In genomic region chr4:82687531-82687930, GRCh38 we compare ENCODE assay signal across 21 cellular contexts.
DNase-seq lines count a peak whose midpoint lies in the region; ATAC-seq, FAIRE-seq and TF ChIP-seq lines count a peak whose summit lies in the region.
"Had no signal": no experiment of that assay in that cellular context is flagged by ENCODE, and none has a peak within 500 bp of the region (broad histone marks: within the 10 kb centered on the region; RNA-seq: fewer than 3 reads in every experiment).

No MANE protein-coding gene starts in this region.

- H3K36me3 Mint-ChIP-seq in activated CD8-positive, alpha-beta T cell treated with anti-CD3 and anti-CD28 coated beads for 36 hours (ENCODE audit: low read depth), result no peaks in the 10 kb centered on the region
- H3K36me3 Mint-ChIP-seq: CD8-positive, alpha-beta T cell had no signal

- peak overlapping the region; percentile 55 for H3K9ac ChIP-seq in KMS-11
- H3K9ac ChIP-seq: BLaER1 treated with 17β-estradiol and CSF1 and Interleukin-3, amounts not matched to agents 10 nM and 100 nM had no signal

- no peak overlapping the region for H3K27ac Mint-ChIP-seq in activated CD8-positive, alpha-beta T cell treated with anti-CD3 and anti-CD28 coated beads for 36 hours
- H3K27ac Mint-ChIP-seq: B cell; CD8-positive, alpha-beta T cell; GM23338 had no signal

- no peak for FAIRE-seq in small intestine (lab: Jason Lieb, UNC)
- FAIRE-seq: GM12892, GM18507, H54 had no signal

- no peaks in the 10 kb centered on the region for H3K27me3 Mint-ChIP-seq in activated CD8-positive, alpha-beta T cell treated with anti-CD3 and anti-CD28 coated beads for 36 hours

- ATAC-seq in HG03565 (IDR thresholded peaks at IDR 0.05; ENCODE audit: unreplicated experiment), result no peak
- ATAC-seq in activated CD8-positive, alpha-beta T cell treated with anti-CD3 and anti-CD28 coated beads for 36 hours, result no peak
- ATAC-seq: CD8-positive, alpha-beta T cell; GM23338 had no signal

- TF ChIP-seq EP300 in esophagus muscularis mucosa (IDR thresholded peaks at IDR 0.05), result no peak

- H3K4me2 ChIP-seq in KMS-11, result peak overlapping the region; percentile 81
- H3K4me2 ChIP-seq: BLaER1 treated with 17β-estradiol and CSF1 and Interleukin-3, amounts not matched to agents 10 nM and 100 nM; GM23338 had no signal

- peaks cover 52% of the 10 kb centered on the region for H3K4me1 ChIP-seq in KMS-11 (ENCODE audit: low read depth, poor library complexity, severe bottlenecking)
- no peaks in the 10 kb centered on the region for H3K4me1 ChIP-seq in esophagus muscularis mucosa
- no peaks in the 10 kb centered on the region for H3K4me1 ChIP-seq in small intestine (ENCODE audit: control insufficient read depth in 2 of 2, insufficient read depth in 1 of 2, low read depth in 1 of 2, low read length in 1 of 2)

- H4K20me1 ChIP-seq in KMS-11 (ENCODE audit: insufficient read depth), result no peaks in the 10 kb centered on the region
- H4K20me1 ChIP-seq: BLaER1 treated with 17β-estradiol and CSF1 and Interleukin-3, amounts not matched to agents 10 nM and 100 nM had no signal

- DNase-seq in GM12865 (ENCODE audit: low read depth) (peak; percentile 17), esophagus muscularis mucosa (ENCODE audit: extremely low spot score) (peak; percentile 66), small intestine (peak; percentile 81), T-helper 2 cell (no peak)
- no peak for DNase-seq in activated CD4-positive, alpha-beta T cell treated with anti-CD3 and anti-CD28 coated beads, Interleukin-2, amount 50 U/mL, for 48 hours
- DNase-seq in activated CD8-positive, alpha-beta T cell treated with anti-CD3 and anti-CD28 coated beads for 36 hours, result no peak
- DNase-seq: CD8-positive, alpha-beta T cell; COR-L47; DMS 273 treated with DMSO at 0.1 percent for 48 hours; DMS53; DND-41; EL; HCEC 1CT had no signal

- no peaks in the 10 kb centered on the region for H3K9me3 Mint-ChIP-seq in activated CD8-positive, alpha-beta T cell treated with anti-CD3 and anti-CD28 coated beads for 36 hours
- H3K9me3 Mint-ChIP-seq: CD8-positive, alpha-beta T cell; GM23338 had no signal

- H3K27me3 ChIP-seq in KMS-11 (ENCODE audit: insufficient read depth, low read depth) (no peaks in the 10 kb centered on the region), esophagus muscularis mucosa (no peaks in the 10 kb centered on the region), small intestine (ENCODE audit: control insufficient read depth in 2 of 2, insufficient read depth in 2 of 2, low read length in 2 of 2) (no peaks in the 10 kb centered on the region)
- H3K27me3 ChIP-seq: BLaER1 treated with 17β-estradiol and CSF1 and Interleukin-3, amounts not matched to agents 10 nM and 100 nM had no signal

- H3K36me3 ChIP-seq in KMS-11 (ENCODE audit: insufficient read depth) (no peaks in the 10 kb centered on the region), esophagus muscularis mucosa (peaks cover 0 to 6% (median 3%) of the 10 kb centered on the region in 4 donors), small intestine (ENCODE audit: control insufficient read depth in 2 of 2, insufficient read depth in 2 of 2, low read length in 2 of 2) (no peaks in the 10 kb centered on the region)
- H3K36me3 ChIP-seq: BLaER1 treated with 17β-estradiol and CSF1 and Interleukin-3, amounts not matched to agents 10 nM and 100 nM had no signal

- POLR2A ChIA-PET in activated CD8-positive, alpha-beta T cell treated with anti-CD3 and anti-CD28 coated beads for 36 hours (lab: Charles Lee), result no interaction called here

- no peak for TF ChIP-seq CTCF in GM12865 (IDR thresholded peaks at IDR 0.05; ENCODE audit: insufficient read depth, low read depth, low read length, missing control alignments)
- no peak for TF ChIP-seq CTCF in KMS-11 (conservative IDR thresholded peaks at IDR 0.05; ENCODE audit: low read depth, low read length)
- TF ChIP-seq CTCF in esophagus muscularis mucosa (IDR thresholded peaks at IDR 0.05), result no peak
- no peak for TF ChIP-seq CTCF in activated CD8-positive, alpha-beta T cell treated with anti-CD3 and anti-CD28 coated beads for 36 hours (IDR thresholded peaks at IDR 0.05)

- no peaks in the 10 kb centered on the region for H3K79me2 ChIP-seq in KMS-11 (ENCODE audit: insufficient read depth, low read depth)

- H3K4me1 Mint-ChIP-seq in activated CD8-positive, alpha-beta T cell treated with anti-CD3 and anti-CD28 coated beads for 36 hours (ENCODE audit: low read depth), result no peaks in the 10 kb centered on the region
- H3K4me1 Mint-ChIP-seq: B cell, GM23338 had no signal

- no peak overlapping the region for H3K4me3 Mint-ChIP-seq in activated CD8-positive, alpha-beta T cell treated with anti-CD3 and anti-CD28 coated beads for 36 hours
- H3K4me3 Mint-ChIP-seq: B cell; CD8-positive, alpha-beta T cell; GM23338 had no signal

- intact Hi-C loops in esophagus muscularis mucosa (cut with DNase I), result no loop called here
- intact Hi-C loops in activated CD8-positive, alpha-beta T cell treated with anti-CD3 and anti-CD28 coated beads for 36 hours (cut with micrococcal nuclease), result no loop called here

- peak overlapping the region; percentile 93 for H3K27ac ChIP-seq in KMS-11
- no peak overlapping the region for H3K27ac ChIP-seq in esophagus muscularis mucosa (replicated peaks in 1 of 4)
- H3K27ac ChIP-seq in small intestine (ENCODE audit: low read depth in 1 of 2, low read length in 1 of 2), result no peak overlapping the region
- H3K27ac ChIP-seq: BLaER1 treated with 17β-estradiol and CSF1 and Interleukin-3, amounts not matched to agents 10 nM and 100 nM had no signal

- TF ChIP-seq POLR2A in esophagus muscularis mucosa (IDR thresholded peaks at IDR 0.05; ENCODE audit: low read depth), result no peak

- H3K9me3 ChIP-seq in esophagus muscularis mucosa, result no peaks in the 10 kb centered on the region
- no peaks in the 10 kb centered on the region for H3K9me3 ChIP-seq in small intestine (ENCODE audit: control insufficient read depth, low read depth)
- H3K9me3 ChIP-seq: BLaER1 treated with 17β-estradiol and CSF1 and Interleukin-3, amounts not matched to agents 10 nM and 100 nM had no signal

- no peak overlapping the region for H3K4me3 ChIP-seq in GM12865 (ENCODE audit: low read depth, low read length)
- no peak overlapping the region for H3K4me3 ChIP-seq in KMS-11 (IDR thresholded peaks at IDR 0.05; ENCODE audit: insufficient read depth, low read depth, low read length)
- H3K4me3 ChIP-seq in esophagus muscularis mucosa, result no peak overlapping the region
- no peak overlapping the region for H3K4me3 ChIP-seq in small intestine (ENCODE audit: low read depth in 1 of 2, low read length in 2 of 2)
- H3K4me3 ChIP-seq: BLaER1 treated with 17β-estradiol and CSF1 and Interleukin-3, amounts not matched to agents 10 nM and 100 nM; GM23338 had no signal

- H2AFZ ChIP-seq in KMS-11 (ENCODE audit: low read depth), result peak overlapping the region; percentile 49
- H2AFZ ChIP-seq: GM23338 had no signal

- CTCF ChIA-PET in activated CD8-positive, alpha-beta T cell treated with anti-CD3 and anti-CD28 coated beads for 36 hours (lab: Charles Lee), result interaction anchor here (1.0 kb wide), 1 partner anchor 51 kb away, joined by 4 read pairs; no protein-coding TSS in a partner anchor

- WGBS in esophagus muscularis mucosa, result 91% methylated on average over 6 of the region's 6 CpGs
- WGBS in small intestine, 3 donors, result 13 to 57% (median 35%) methylated on average over 6 of the region's 6 CpGs

Comparison
In these comparisons a context has a peak if more than half of its experiments do, and no peak if none do; other contexts are left out.
1. DNase-seq: peak in GM12865 (single experiment), esophagus muscularis mucosa (single experiment) and small intestine (single experiment); none in activated CD4-positive, alpha-beta T cell treated with anti-CD3 and anti-CD28 coated beads, Interleukin-2, amount 50 U/mL, for 48 hours (0 of 2), T-helper 2 cell (0 of 5) and activated CD8-positive, alpha-beta T cell treated with anti-CD3 and anti-CD28 coated beads for 36 hours (single experiment).